ENCODE assay signal across 10 cellular contexts in the genomic region with DNA sequence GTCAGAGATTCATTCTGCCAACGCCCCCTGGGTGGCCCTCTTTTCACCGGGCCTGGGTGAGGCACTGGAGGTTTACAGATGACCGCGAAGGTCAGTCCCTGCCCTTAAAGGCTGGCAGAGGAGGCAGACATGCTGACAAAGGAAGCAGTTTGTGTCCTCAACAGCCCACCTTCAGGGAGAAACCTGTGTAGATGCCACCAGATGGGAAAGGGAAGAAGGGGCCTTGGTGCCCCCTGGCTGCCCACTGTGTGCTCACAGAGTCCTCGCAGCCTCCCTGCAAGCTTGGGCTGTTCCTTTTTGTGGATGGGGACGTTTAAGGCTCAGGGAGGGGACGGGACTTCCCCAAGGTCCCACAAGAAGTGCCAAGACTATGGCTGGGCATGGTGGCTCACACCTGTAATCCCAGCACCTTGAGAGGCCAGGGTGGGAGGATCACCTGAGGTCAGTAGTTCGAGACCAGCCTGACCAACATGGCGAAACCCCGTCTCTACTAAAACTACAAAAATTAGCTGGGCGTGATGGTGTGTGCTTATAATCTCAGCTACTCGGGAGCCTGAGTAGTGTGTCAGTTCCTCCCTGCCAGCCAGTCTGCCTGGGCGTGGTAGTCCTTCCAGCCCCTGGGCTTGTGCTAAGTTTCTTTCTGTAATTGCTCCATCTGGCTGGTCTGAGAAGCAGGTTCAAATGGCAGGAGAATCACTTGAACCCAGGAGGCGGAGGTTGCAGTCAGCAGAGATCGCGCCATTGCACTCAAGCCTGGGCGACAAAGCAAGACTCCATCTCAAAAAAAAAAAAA. TPM values are rescaled to one million over a fixed set of nuclear protein-coding genes. Genes with fewer than 3 reads are reported as not detected.
DNase-seq lines count a peak whose midpoint lies in the region; ATAC-seq and TF ChIP-seq lines count a peak whose summit lies in the region.
"Had no signal": no experiment of that assay in that cellular context is flagged by ENCODE, and none has a peak within 500 bp of the region (broad histone marks: within the 10 kb centered on the region; RNA-seq: fewer than 3 reads in every experiment).

No MANE protein-coding gene starts in this region.

- no peak overlapping the region for H3K23ac ChIP-seq in trophoblast cell (ENCODE audit: low read length)

- peak overlapping the region; percentile 9 for H3K27ac Mint-ChIP-seq in endothelial cell (ENCODE audit: unreplicated experiment)
- H3K27ac Mint-ChIP-seq: T-helper 2 cell treated with Interferon-gamma antibody and Interleukin-4, amounts not matched to agents 5 μg/mL and 100 μg/mL, for 36 hours had no signal

- H2BK120ac ChIP-seq in trophoblast cell (ENCODE audit: insufficient read depth, low read length, poor library complexity), result no peak overlapping the region

- peaks cover 61 to 64% of the 10 kb centered on the region in 2 experiments for H3K4me1 ChIP-seq in trophoblast cell (ENCODE audit: control insufficient read depth in 1 of 2, insufficient read depth in 2 of 2, low read length in 2 of 2)

- peaks cover 22% of the 10 kb centered on the region for H3K4me1 Mint-ChIP-seq in endothelial cell (ENCODE audit: unreplicated experiment)

- no peaks in the 10 kb centered on the region for H3K9me3 ChIP-seq in trophoblast cell (ENCODE audit: insufficient read depth, low read depth, low read length)

- peaks cover 31% of the 10 kb centered on the region for H3K79me1 ChIP-seq in trophoblast cell (ENCODE audit: low read length)

- no peak overlapping the region for H3K4ac ChIP-seq in trophoblast cell (ENCODE audit: low read depth, low read length)

- no peak overlapping the region for H4K91ac ChIP-seq in trophoblast cell (ENCODE audit: low read depth, low read length)

- peak overlapping the region; percentile 57 for H3K4me3 Mint-ChIP-seq in endothelial cell (ENCODE audit: unreplicated experiment)
- H3K4me3 Mint-ChIP-seq: T-helper 2 cell treated with Interferon-gamma antibody and Interleukin-4, amounts not matched to agents 5 μg/mL and 100 μg/mL, for 36 hours had no signal

- no peak overlapping the region for H4K12ac ChIP-seq in trophoblast cell (ENCODE audit: low read depth, low read length)

- POLR2A ChIA-PET in RWPE1 (lab: Yijun Ruan, JAX; ENCODE audit: low non-redundant PET), result no interaction called here

- H3K27ac ChIP-seq in RWPE1 (peak overlapping the region; percentile 90), trophoblast cell (ENCODE audit: low read depth, low read length) (no peak overlapping the region)

- H3K4me3 ChIP-seq in GM12865 (ENCODE audit: low read depth, low read length) (peak overlapping the region; percentile 45), trophoblast cell (ENCODE audit: low read depth, low read length) (no peak overlapping the region)
- H3K4me3 ChIP-seq: skin epidermis had no signal

- no peak overlapping the region for H2AK5ac ChIP-seq in trophoblast cell (ENCODE audit: low read length)

- peaks cover 8 to 13% of the 10 kb centered on the region in 2 experiments for H3K36me3 ChIP-seq in trophoblast cell (ENCODE audit: control insufficient read depth in 1 of 2, insufficient read depth in 2 of 2, low read length in 2 of 2)

- H2BK5ac ChIP-seq in trophoblast cell (ENCODE audit: low read depth, low read length, poor library complexity), result no peak overlapping the region

- H3K4me2 ChIP-seq in trophoblast cell (ENCODE audit: low read length), result no peak overlapping the region

- ATAC-seq in HG03442 (IDR thresholded peaks at IDR 0.05; ENCODE audit: unreplicated experiment), result no peak
- no peak for ATAC-seq in GM18868 (IDR thresholded peaks at IDR 0.05; ENCODE audit: unreplicated experiment)

- no peak overlapping the region for H4K8ac ChIP-seq in trophoblast cell (ENCODE audit: low read depth, low read length)

- no peak overlapping the region for H3K14ac ChIP-seq in trophoblast cell (ENCODE audit: low read length)

- no peak overlapping the region for H2BK12ac ChIP-seq in trophoblast cell (ENCODE audit: low read length)

- peaks cover 5% of the 10 kb centered on the region for H3K27me3 Mint-ChIP-seq in endothelial cell (ENCODE audit: unreplicated experiment)

- TF ChIP-seq CTCF in GM12865 (IDR thresholded peaks at IDR 0.05; ENCODE audit: insufficient read depth, low read depth, low read length, missing control alignments), result no peak
- TF ChIP-seq CTCF in RWPE1 (conservative IDR thresholded peaks at IDR 0.05; ENCODE audit: low read depth), result no peak
- TF ChIP-seq CTCF in endothelial cell (IDR thresholded peaks at IDR 0.05; ENCODE audit: unreplicated experiment), result no peak

- no peaks in the 10 kb centered on the region for H3K27me3 ChIP-seq in trophoblast cell (ENCODE audit: insufficient read depth, low read length)

- no peak overlapping the region for H3K9ac ChIP-seq in trophoblast cell (ENCODE audit: low read length)

- no peaks in the 10 kb centered on the region for H3K9me3 Mint-ChIP-seq in endothelial cell (ENCODE audit: unreplicated experiment)
- H3K9me3 Mint-ChIP-seq: T-helper 2 cell treated with Interferon-gamma antibody and Interleukin-4, amounts not matched to agents 5 μg/mL and 100 μg/mL, for 36 hours had no signal

- CTCF ChIA-PET in RWPE1 (lab: Yijun Ruan, JAX), result interaction anchor here (0.7 kb wide), 1 partner anchor 17 kb away, joined by 4 read pairs; no protein-coding TSS in a partner anchor

- H3K18ac ChIP-seq in trophoblast cell (ENCODE audit: low read length), result peak overlapping the region; percentile 9

- WGBS in trophoblast cell (ENCODE audit: extremely low coverage, insufficient coverage, insufficient read length), result no CpG with 5 or more reads among the region's 17 CpGs

- peaks cover 9% of the 10 kb centered on the region for H3K79me2 ChIP-seq in trophoblast cell (ENCODE audit: control insufficient read depth, insufficient read depth, low read length, poor library complexity)

- DNase-seq in GM12865 (ENCODE audit: low read depth) (no peak), RWPE1 (ENCODE audit: low spot score) (no peak), endothelial cell (ENCODE audit: low spot score) (no peak), trophoblast cell (no peak), NCI-H187 (lab: John Stamatoyannopoulos, UW) (no peak)
- no peak for DNase-seq in central memory CD4-positive, alpha-beta T cell

- H2AFZ ChIP-seq in trophoblast cell (ENCODE audit: insufficient read depth, low read length, poor library complexity), result no peak overlapping the region

- peaks cover 5% of the 10 kb centered on the region for H3K36me3 Mint-ChIP-seq in endothelial cell (ENCODE audit: low read depth, unreplicated experiment)

RNA-seq across cellular contexts. Expression of a gene that starts 36.2 kb away (rescaled TPM):
- 43.9 TPM for total RNA-seq in endothelial cell (ENCODE audit: unreplicated experiment)
- polyA plus RNA-seq in trophoblast cell (2013), result 51.6 and 53.5 TPM in 2 replicates
